ENCODE assay signal across 8 cellular contexts in the genomic region with DNA sequence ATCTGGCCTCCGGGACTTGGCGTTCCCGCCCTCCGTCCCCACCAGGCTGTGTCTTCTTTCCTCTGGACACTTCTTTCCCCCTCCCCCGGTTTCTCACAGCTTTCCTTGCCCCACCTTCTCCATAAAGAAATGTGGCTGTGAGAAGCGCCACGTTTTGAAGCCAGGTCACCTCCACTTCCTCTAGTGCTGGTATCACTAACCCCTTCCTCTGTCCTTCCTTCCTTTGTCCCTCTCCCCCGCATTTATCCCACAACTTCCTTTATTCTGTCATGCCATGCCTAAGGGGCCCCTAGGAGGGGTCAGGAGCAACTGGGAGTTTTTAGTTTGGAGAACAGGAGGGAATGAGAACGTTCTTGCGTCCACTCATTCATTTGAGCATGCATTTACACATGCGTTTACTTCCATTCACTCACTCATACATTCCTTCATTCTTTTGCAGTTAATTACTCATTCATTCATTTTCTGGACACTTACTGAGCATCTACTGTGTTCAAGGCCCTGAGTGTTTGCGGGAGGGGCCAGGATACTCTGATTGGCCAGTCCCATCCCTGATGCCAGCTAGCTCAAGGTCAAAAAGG. TPM values are rescaled to one million over a fixed set of nuclear protein-coding genes. Genes with fewer than 3 reads are reported as not detected.
DNase-seq lines count a peak whose midpoint lies in the region; ATAC-seq, FAIRE-seq and TF ChIP-seq lines count a peak whose summit lies in the region.

No MANE protein-coding gene starts in this region.

- intact Hi-C loops in K562 (cut with micrococcal nuclease) = no loop called here

- H2AFZ ChIP-seq in K562 (ENCODE audit: low read depth, low read length) = peak overlapping the region; percentile 82; the same call in 1 of the 2 replicates

- 37% methylated on average over 10 of the region's 12 CpGs for WGBS in K562 (ENCODE audit: insufficient coverage, low coverage, missing lambda C conversion rate)

- H3K9me3 Mint-ChIP-seq in IgD-negative memory B cell (peaks cover 0 to 1% (median 0%) of the 10 kb centered on the region in 3 donors), memory B cell (no peaks in the 10 kb centered on the region)

- H3K36me3 Mint-ChIP-seq in IgD-negative memory B cell = no peaks in the 10 kb centered on the region
- no peaks in the 10 kb centered on the region for H3K36me3 Mint-ChIP-seq in memory B cell

- no peak for TF ChIP-seq RAD21 in K562 (CRISPR knock-in tag; conservative IDR thresholded peaks at IDR 0.05 in 1 of 2, IDR thresholded peaks at IDR 0.05 in 1 of 2)

- ATAC-seq in K562 (no peak), memory B cell (ENCODE audit: low read depth) (no peak), HG02970 (IDR thresholded peaks at IDR 0.05; ENCODE audit: low FRiP score, unreplicated experiment) (no peak), GM21619 (IDR thresholded peaks at IDR 0.05; ENCODE audit: unreplicated experiment) (no peak)

- in situ Hi-C loops in K562 (cut with MboI) = no loop called here

- H3K9me3 ChIP-seq in AG04450 (ENCODE audit: control insufficient read depth, insufficient read depth, low read length) (no peaks in the 10 kb centered on the region; the same call in 1 of the 2 replicates), K562 (replicated peaks; ENCODE audit: control insufficient read depth, insufficient read depth, low read depth, low read length) (no peaks in the 10 kb centered on the region)

- H3K4me1 ChIP-seq in K562 (replicated peaks in 1 of 2; ENCODE audit: control insufficient read depth in 2 of 2, insufficient read depth in 2 of 2, low read length in 2 of 2) = peaks cover 21 to 28% of the 10 kb centered on the region in 2 experiments; a peak in 4 of 5 replicates

- DNase-seq in AG04450 (ENCODE audit: low read depth, low spot score) = no peak
- peak in 2 of 4 experiments; percentile 16 to 38 for DNase-seq in K562 (ENCODE audit: extremely low read depth in 1 of 4, low spot score in 3 of 4)
- DNase-seq in memory B cell (ENCODE audit: low spot score in 2 of 2) = no peak
- DNase-seq in COLO668 (lab: John Stamatoyannopoulos, UW; ENCODE audit: unreplicated experiment) = no peak
- no peak for DNase-seq in GOT3 (lab: John Stamatoyannopoulos, UW)

- no TSS peak for BruUV-seq in K562 (replicated peaks; lab: Mats Ljungman, UMichigan)

- TF ChIP-seq EP300 in K562 (IDR thresholded peaks at IDR 0.05; ENCODE audit: low read length) = no peak

- no peaks in the 10 kb centered on the region for H3K36me3 ChIP-seq in K562 (ENCODE audit: control insufficient read depth, insufficient read depth, low read length)

- TF ChIP-seq POLR2A in K562 (conservative IDR thresholded peaks at IDR 0.05) = no peak

- H3K9ac ChIP-seq in K562 (ENCODE audit: insufficient read depth in 1 of 2, low read depth in 2 of 2, low read length in 2 of 2) = peak overlapping the region in 1 of 2 experiments; percentile 47; a peak in 1 of 4 replicates

- H3K4me3 ChIP-seq in AG04450 (ENCODE audit: low read depth, low read length) = peak overlapping the region; percentile 52; the same call in 1 of the 2 replicates
- peak overlapping the region; percentile 38; the same call in 1 of the 2 replicates for H3K4me3 ChIP-seq in K562

- H4K20me1 ChIP-seq in K562 (replicated peaks; ENCODE audit: control insufficient read depth, insufficient read depth, low read length) = no peaks in the 10 kb centered on the region

- H3K4me2 ChIP-seq in K562 (ENCODE audit: insufficient read depth, low read length) = peak overlapping the region; percentile 67

- POLR2A ChIA-PET in AG04450 (lab: Yijun Ruan, JAX) (no interaction called here), K562 (lab: Yijun Ruan, JAX) (interaction anchor here (0.8 kb wide), 1 partner anchor 8 kb away, joined by 3 read pairs; no protein-coding TSS in a partner anchor)

- H3K27me3 ChIP-seq in AG04450 (ENCODE audit: control insufficient read depth, insufficient read depth, low read length) (peaks cover 3% of the 10 kb centered on the region), K562 (ENCODE audit: control insufficient read depth in 2 of 2, insufficient read depth in 2 of 2, low read length in 2 of 2) (peaks cover 22 to 73% of the 10 kb centered on the region in 2 experiments; a peak in 3 of 5 replicates)

- H3K27ac Mint-ChIP-seq in IgD-negative memory B cell = no peak overlapping the region
- no peak overlapping the region for H3K27ac Mint-ChIP-seq in memory B cell

- H3K4me1 Mint-ChIP-seq in IgD-negative memory B cell = peaks cover 0 to 7% (median 6%) of the 10 kb centered on the region in 3 donors
- H3K4me1 Mint-ChIP-seq in memory B cell = peaks cover 10% of the 10 kb centered on the region

- FAIRE-seq in K562 (lab: Jason Lieb, UNC) = peak; percentile 11

- H3K79me2 ChIP-seq in K562 (ENCODE audit: control insufficient read depth, insufficient read depth, low read length) = no peaks in the 10 kb centered on the region

- no peaks in the 10 kb centered on the region for H3K9me1 ChIP-seq in K562 (ENCODE audit: control insufficient read depth, insufficient read depth, low read length)

- peak overlapping the region in 3 of 4 donors; percentile 26 to 91 (median 49) for H3K4me3 Mint-ChIP-seq in IgD-negative memory B cell
- peak overlapping the region; percentile 63 for H3K4me3 Mint-ChIP-seq in memory B cell

- TF ChIP-seq CTCF in AG04450 (IDR thresholded peaks at IDR 0.05; ENCODE audit: low read depth, low read length) (no peak), K562 (IDR thresholded peaks at IDR 0.05 in 2 of 3, conservative IDR thresholded peaks at IDR 0.05 in 1 of 3; ENCODE audit: insufficient read depth in 2 of 3, low read depth in 1 of 3, low read length in 3 of 3) (no peak)

- peak overlapping the region; percentile 31 for H3K27ac ChIP-seq in AG04450 (ENCODE audit: low read depth, low read length)
- H3K27ac ChIP-seq in K562 (ENCODE audit: extremely low read depth, low read depth, low read length) = no peak overlapping the region

- CTCF ChIA-PET in AG04450 (lab: Charles Lee) = interaction anchor here (1.2 kb wide), 1 partner anchor 43 kb away, joined by 3 read pairs; no protein-coding TSS in a partner anchor
- CTCF ChIA-PET in K562 (lab: Yijun Ruan, JAX; ENCODE audit: low intra/inter-chr PET ratio) = no interaction called here

- H3K27me3 Mint-ChIP-seq in IgD-negative memory B cell = peaks cover 12% of the 10 kb centered on the region
- peaks cover 22% of the 10 kb centered on the region for H3K27me3 Mint-ChIP-seq in memory B cell

TF ChIP-seq in K562, 482 proteins besides CTCF, POLR2A, EP300 and RAD21 (continues in another document):
- TF ChIP-seq RFX1 (IDR thresholded peaks at IDR 0.05) = no peak
- TF ChIP-seq MEIS2 (IDR thresholded peaks at IDR 0.05; ENCODE audit: partially characterized antibody) = no peak
- TF ChIP-seq TRIM24 (IDR thresholded peaks at IDR 0.05) = no peak
- no peak for TF ChIP-seq YBX1 (IDR thresholded peaks at IDR 0.05)
- TF ChIP-seq ETV1 (tag; conservative IDR thresholded peaks at IDR 0.05; ENCODE audit: low read depth) = 0 out of 2 replicates have a peak, but pooled peaks have one; percentile 28
- TF ChIP-seq, protein P1, sequence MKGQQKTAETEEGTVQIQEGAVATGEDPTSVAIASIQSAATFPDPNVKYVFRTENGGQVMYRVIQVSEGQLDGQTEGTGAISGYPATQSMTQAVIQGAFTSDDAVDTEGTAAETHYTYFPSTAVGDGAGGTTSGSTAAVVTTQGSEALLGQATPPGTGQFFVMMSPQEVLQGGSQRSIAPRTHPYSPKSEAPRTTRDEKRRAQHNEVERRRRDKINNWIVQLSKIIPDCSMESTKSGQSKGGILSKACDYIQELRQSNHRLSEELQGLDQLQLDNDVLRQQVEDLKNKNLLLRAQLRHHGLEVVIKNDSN (CRISPR knock-in tag; IDR thresholded peaks at IDR 0.05) = no peak
- no peak for TF ChIP-seq ZNF274 (IDR thresholded peaks at IDR 0.05; ENCODE audit: borderline replicate concordance, low read depth, low read length)
- no peak for TF ChIP-seq HNRNPK (IDR thresholded peaks at IDR 0.05; ENCODE audit: low read depth, low read length, poor library complexity, severe bottlenecking)
- no peak for TF ChIP-seq ZFP1 (CRISPR knock-in tag; IDR thresholded peaks at IDR 0.05)
- no peak for TF ChIP-seq PCBP1 (IDR thresholded peaks at IDR 0.05; ENCODE audit: low read depth, low read length, poor library complexity, severe bottlenecking)
- TF ChIP-seq RBM39 (optimal IDR thresholded peaks at IDR 0.05; ENCODE audit: low read depth, low read length) = no peak

RNA-seq across cellular contexts. Expression of a gene that starts 5.0 kb away (rescaled TPM):
- polyA plus RNA-seq in AG04450 (2011; rRNA removed) (0.68 and 1.2 TPM in 2 replicates), IgD-negative memory B cell (0.41 TPM), K562 (2011; rRNA removed) (0.31 and 2.8 TPM in 2 replicates), K562 (2014; fragmentation: Illumina TruSeq; extraction: Trizol) (0.42 and 0.91 TPM in 2 replicates), K562 (2014; fragmentation: Nextera tagmentation; extraction: Ambion mirVana) (not detected), K562 (2014; rRNA removed) (0.71 and 0.78 TPM in 2 replicates)
- polyA minus RNA-seq in AG04450 (2011; rRNA and poly(A)+ RNA removed) = 1.00 and 1.6 TPM in 2 replicates
- 1.0 and 3.3 TPM in 2 replicates for total RNA-seq in K562 (2011; cell fraction: chromatin; rRNA removed; ENCODE audit: low replicate concordance)
- total RNA-seq in K562 (2011; cell fraction: nucleolus; rRNA removed) = 1.4 and 1.7 TPM in 2 replicates
- total RNA-seq in K562 (2011; cell fraction: nucleoplasm; rRNA removed) = 0.73 and 1.7 TPM in 2 replicates
- total RNA-seq in K562 (2014; rRNA removed) (0.49 and 0.64 TPM in 2 replicates), K562 (2014; rRNA removed; fragmentation: Illumina TruSeq; extraction: Trizol) (0.04 and 0.16 TPM in 2 replicates), K562 (2015; rRNA removed; fragmentation: Illumina TruSeq; extraction: Trizol) (0.33 and 0.64 TPM in 2 replicates), K562 (2021) (0.89 and 1.2 TPM in 2 replicates)
- polyA plus RNA-seq in K562 (2011; cell fraction: cytosol; rRNA removed) = 0.63 and 1.6 TPM in 2 replicates
- 2.9 and 6.7 TPM in 2 replicates for polyA plus RNA-seq in K562 (2011; cell fraction: nucleus; rRNA removed)
- polyA plus RNA-seq in K562 (2012) = 0.46 and 1.5 TPM in 2 replicates
- 0.21 and 2.1 TPM in 2 replicates for polyA minus RNA-seq in K562 (2011; rRNA and poly(A)+ RNA removed)
- polyA minus RNA-seq in K562 (2011; cell fraction: cytosol; rRNA and poly(A)+ RNA removed) = 1.2 TPM in 1 of 2 replicates, not detected in the other
- polyA minus RNA-seq in K562 (2011; cell fraction: nucleus; rRNA and poly(A)+ RNA removed) = 0.40 and 5.1 TPM in 2 replicates
